8 cellular contexts compared by ENCODE assay signal in the genomic region with DNA sequence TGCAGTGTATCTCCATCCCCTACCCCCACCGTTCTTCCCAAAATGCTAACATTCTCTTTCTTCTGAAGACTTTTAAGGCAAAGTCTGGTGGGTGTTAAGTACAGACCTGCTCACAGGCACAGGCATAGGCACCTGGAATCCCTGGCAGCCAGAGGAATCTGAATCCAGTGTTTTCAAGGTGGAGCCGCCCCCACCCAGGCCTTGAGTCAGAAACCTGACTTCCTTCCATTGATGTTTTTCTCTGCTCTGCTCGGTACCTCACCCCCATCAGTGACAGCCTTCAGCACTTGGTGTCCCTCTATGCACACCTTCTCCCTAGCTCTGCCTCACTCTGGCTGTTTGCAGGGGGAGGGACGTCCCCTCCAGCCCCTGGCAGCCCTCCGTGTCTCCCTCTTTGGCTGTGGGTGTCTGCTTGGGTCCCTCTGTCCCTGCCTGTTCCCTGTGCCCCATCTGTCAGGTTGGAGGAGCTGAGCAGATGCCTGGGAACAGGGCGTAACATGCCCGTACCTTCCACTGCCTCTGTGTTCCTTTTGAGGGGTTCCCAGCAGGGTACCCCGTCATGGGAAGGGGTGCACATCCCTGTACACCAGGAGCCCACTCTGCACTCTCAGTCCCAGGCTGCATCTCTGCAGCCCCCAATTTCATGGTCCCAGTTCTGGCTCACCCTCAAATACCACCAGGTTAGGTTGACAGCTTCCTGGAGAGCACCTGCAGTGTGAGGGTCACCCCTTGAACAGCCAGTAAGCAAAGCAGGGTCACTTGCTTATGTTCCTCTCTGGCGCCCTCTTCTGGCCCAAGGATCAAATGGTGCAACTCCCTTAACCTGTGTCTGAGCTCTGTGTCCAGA. TPM values are rescaled to one million over a fixed set of nuclear protein-coding genes. Genes with fewer than 3 reads are reported as not detected.
DNase-seq lines count a peak whose midpoint lies in the region; ATAC-seq and TF ChIP-seq lines count a peak whose summit lies in the region.

No MANE protein-coding gene starts in this region.

- DNase-seq in G401 (ENCODE audit: low spot score), result peak; percentile 79
- DNase-seq in KG1 (lab: John Stamatoyannopoulos, UW), result peak; percentile 49
- DNase-seq in RPMI7951 (ENCODE audit: low read depth), result peak; percentile 76
- DNase-seq in activated T-cell treated with anti-CD3 and anti-CD28 coated beads, Interleukin-2, amount 50 U/mL, for 48 hours, result peak; percentile 89 to 93
- peak; percentile 85 for DNase-seq in fibroblast of pulmonary artery (ENCODE audit: low read depth)
- DNase-seq in suprapubic skin (ENCODE audit: low spot score in 2 of 2), result peak; percentile 87 to 89

- 57% methylated on average over 9 of the region's 9 CpGs for WGBS in suprapubic skin

- H3K36me3 ChIP-seq in neutrophil, result no peaks in the 10 kb centered on the region
- peaks cover 28% of the 10 kb centered on the region for H3K36me3 ChIP-seq in suprapubic skin

- H3K4me1 ChIP-seq in neutrophil (ENCODE audit: control insufficient read depth in 1 of 2, insufficient read depth in 1 of 2, low read depth in 1 of 2, low read length in 1 of 2) (peaks cover 27 to 38% of the 10 kb centered on the region in 2 experiments), suprapubic skin (peaks cover 34% of the 10 kb centered on the region)

- TF ChIP-seq EP300 in suprapubic skin (IDR thresholded peaks at IDR 0.05), result no peak

- TF ChIP-seq CTCF in fibroblast of pulmonary artery (IDR thresholded peaks at IDR 0.05; ENCODE audit: low read length, missing control alignments) (peak; percentile 87), neutrophil (IDR thresholded peaks at IDR 0.05) (peak; percentile 80), suprapubic skin (IDR thresholded peaks at IDR 0.05) (peak; percentile 65 to 73)

- peak overlapping the region; percentile 44 for H3K27ac ChIP-seq in neutrophil
- no peak overlapping the region for H3K27ac ChIP-seq in suprapubic skin

- TF ChIP-seq POLR2A in suprapubic skin (IDR thresholded peaks at IDR 0.05), result no peak

- H3K27me3 ChIP-seq in neutrophil (no peaks in the 10 kb centered on the region), suprapubic skin (no peaks in the 10 kb centered on the region)

- H3K4me3 ChIP-seq in fibroblast of pulmonary artery (replicated peaks; ENCODE audit: low read depth, low read length) (no peak overlapping the region), neutrophil (ENCODE audit: low read depth in 1 of 2, low read length in 1 of 2) (no peak overlapping the region), suprapubic skin (no peak overlapping the region)

- in situ Hi-C loops in G401 (cut with HindIII; ENCODE audit: low sequenced_read_pairs), result loop anchor here (10.0 kb wide), 2 partner anchors 119 to 161 kb away; no protein-coding TSS in a partner anchor

- no peak for ATAC-seq in GM19023 (IDR thresholded peaks at IDR 0.05; ENCODE audit: unreplicated experiment)

- H3K9me3 ChIP-seq in neutrophil (no peaks in the 10 kb centered on the region), suprapubic skin (no peaks in the 10 kb centered on the region)

RNA-seq across cellular contexts. Expression of a gene that starts 6.7 kb away (rescaled TPM):
- total RNA-seq in G401 (2014; rRNA removed; shearing (Covaris generic)), result 19.2 and 28.3 TPM in 2 replicates
- 11.7 and 11.9 TPM in 2 replicates for total RNA-seq in RPMI7951 (2014; rRNA removed; shearing (Covaris generic))
- 10 to 100 TPM; 14.1 to 26.2 (median 24.1) TPM for total RNA-seq in suprapubic skin

RNA-seq across cellular contexts. Expression of a gene that starts 7.1 kb away (rescaled TPM):
- total RNA-seq in G401 (2014; rRNA removed; shearing (Covaris generic)), result 25.5 and 31.1 TPM in 2 replicates
- total RNA-seq in RPMI7951 (2014; rRNA removed; shearing (Covaris generic)), result 17.9 and 26.8 TPM in 2 replicates
- total RNA-seq in suprapubic skin, result 100 to 1,000 TPM in 2 of 4 donors, 10 to 100 TPM in 2; 52.1 to 124 (median 83.5) TPM

RNA-seq across cellular contexts. Expression of a gene that starts 8.9 kb away (rescaled TPM):
- not detected in 2 replicates for total RNA-seq in G401 (2014; rRNA removed; shearing (Covaris generic))
- total RNA-seq in RPMI7951 (2014; rRNA removed; shearing (Covaris generic)), result 0.68 and 0.96 TPM in 2 replicates
- total RNA-seq in suprapubic skin, result 1 to 10 TPM; 3.2 to 9.0 (median 5.2) TPM
